In genomic region chr6:161236091-161236633, GRCh38 we compare ENCODE assay signal across 15 cellular contexts. TPM values are rescaled to one million over a fixed set of nuclear protein-coding genes. Genes with fewer than 3 reads are reported as not detected.
DNase-seq lines count a peak whose midpoint lies in the region; ATAC-seq and TF ChIP-seq lines count a peak whose summit lies in the region.
"Had no signal": no experiment of that assay in that cellular context is flagged by ENCODE, and none has a peak within 500 bp of the region (broad histone marks: within the 10 kb centered on the region; RNA-seq: fewer than 3 reads in every experiment).

No MANE protein-coding gene starts in this region.

- ATAC-seq in GM21576 (IDR thresholded peaks at IDR 0.05; ENCODE audit: unreplicated experiment) (peak; percentile 52), HG03378 (IDR thresholded peaks at IDR 0.05; ENCODE audit: unreplicated experiment) (peak; percentile 87), GM18517 (IDR thresholded peaks at IDR 0.05; ENCODE audit: unreplicated experiment) (no peak)
- ATAC-seq: effector memory CD8-positive, alpha-beta T cell; T-cell had no signal

- H3K9me3 ChIP-seq in mesenchymal stem cell (ENCODE audit: control insufficient read depth, low read length) (no peaks in the 10 kb centered on the region), adrenal gland (replicated peaks in 1 of 3) (no peaks in the 10 kb centered on the region)

- no peak overlapping the region for H3K27ac ChIP-seq in mesenchymal stem cell (ENCODE audit: low read length, poor library complexity, severe bottlenecking)
- H3K27ac ChIP-seq in adrenal gland, result no peak overlapping the region

- no peak overlapping the region for H3K14ac ChIP-seq in mesenchymal stem cell (ENCODE audit: low read length in 2 of 2)

- no peak overlapping the region for H2BK12ac ChIP-seq in mesenchymal stem cell (ENCODE audit: low read length in 2 of 2)

- H3K79me1 ChIP-seq in mesenchymal stem cell (replicated peaks; ENCODE audit: low read length, poor library complexity, severe bottlenecking), result peaks cover 35% of the 10 kb centered on the region

- H2BK120ac ChIP-seq in mesenchymal stem cell (ENCODE audit: low read depth, low read length), result no peak overlapping the region

- H3K36me3 ChIP-seq in mesenchymal stem cell (ENCODE audit: control insufficient read depth in 1 of 2, insufficient read depth in 2 of 2, low read depth in 1 of 2, low read length in 2 of 2) (peaks cover 2 to 16% of the 10 kb centered on the region in 2 experiments), adrenal gland (replicated peaks in 1 of 2) (no peaks in the 10 kb centered on the region)

- peak; percentile 20 for DNase-seq in NCI-H2171 treated with DMSO at 0.1 percent for 48 hours (lab: John Stamatoyannopoulos, UW)
- DNase-seq in NCI-H2171 (lab: John Stamatoyannopoulos, UW), result no peak
- peak; percentile 40 for DNase-seq in mesenchymal stem cell
- no peak for DNase-seq in adrenal gland
- no peak for DNase-seq in stimulated activated CD4-positive, alpha-beta T cell treated with anti-CD3 and anti-CD28 coated beads, Interleukin-4, amount 100 ng/mL, for 1 hour
- DNase-seq: 8988T; effector memory CD8-positive, alpha-beta T cell; H7; NCI-H1436 treated with DMSO at 0.1 percent for 48 hours; NK-92 treated with Interleukin-12 subunit alpha and Interleukin-12 subunit beta, amount 100 ng/mL, for 24 hours; stimulated activated CD4-positive, alpha-beta T cell treated with anti-CD3 and anti-CD28 coated beads, Interleukin-4, amount 100 ng/mL, for 24 hours; T-cell had no signal

- WGBS in mesenchymal stem cell, result 100% methylated on average over 7 of the region's 8 CpGs
- WGBS in adrenal gland, 4 donors, result 53 to 58% (median 55%) methylated on average over 8 of the region's 8 CpGs

- no peak overlapping the region for H3K18ac ChIP-seq in mesenchymal stem cell (ENCODE audit: low read depth in 1 of 2, low read length in 2 of 2)

- H3K27me3 ChIP-seq in mesenchymal stem cell (ENCODE audit: control insufficient read depth in 1 of 2, insufficient read depth in 1 of 2, low read length in 2 of 2), result no peaks in the 10 kb centered on the region
- H3K27me3 ChIP-seq in adrenal gland, result no peaks in the 10 kb centered on the region

- peak overlapping the region in 1 of 2 experiments; percentile 41 for H3K4ac ChIP-seq in mesenchymal stem cell (ENCODE audit: low read depth in 1 of 2, low read length in 2 of 2)

- no peak overlapping the region for H3K4me3 ChIP-seq in mesenchymal stem cell (ENCODE audit: insufficient read depth in 1 of 2, low read depth in 1 of 2, low read length in 2 of 2)
- H3K4me3 ChIP-seq in adrenal gland, result no peak overlapping the region

- no peak overlapping the region for H3K23ac ChIP-seq in mesenchymal stem cell (ENCODE audit: low read length in 2 of 2)

- no peak overlapping the region for H2AK5ac ChIP-seq in mesenchymal stem cell (ENCODE audit: low read length, severe bottlenecking)

- H3K9ac ChIP-seq in mesenchymal stem cell (ENCODE audit: low read length), result no peak overlapping the region

- no peak overlapping the region for H2BK5ac ChIP-seq in mesenchymal stem cell (ENCODE audit: low read depth, low read length, poor library complexity, severe bottlenecking)

- no peak overlapping the region for H2BK15ac ChIP-seq in mesenchymal stem cell (ENCODE audit: low read depth, poor library complexity, severe bottlenecking)

- peaks cover 11% of the 10 kb centered on the region for H3K4me1 ChIP-seq in mesenchymal stem cell (ENCODE audit: control insufficient read depth, insufficient read depth, low read depth, low read length)
- peaks cover 0 to 17% of the 10 kb centered on the region in 2 donors for H3K4me1 ChIP-seq in adrenal gland (replicated peaks in 1 of 2)

- H4K91ac ChIP-seq in mesenchymal stem cell (ENCODE audit: low read length), result no peak overlapping the region

- no peak overlapping the region for H2AFZ ChIP-seq in mesenchymal stem cell (ENCODE audit: low read depth, low read length)

- H4K8ac ChIP-seq in mesenchymal stem cell (ENCODE audit: low read length), result no peak overlapping the region

- TF ChIP-seq CTCF in adrenal gland (IDR thresholded peaks at IDR 0.05), result no peak

- TF ChIP-seq POLR2A in adrenal gland (IDR thresholded peaks at IDR 0.05), result no peak

- intact Hi-C loops in adrenal gland (cut with DNase I), result no loop called here

- H3K4me2 ChIP-seq in mesenchymal stem cell (ENCODE audit: low read length, poor library complexity, severe bottlenecking), result no peak overlapping the region

RNA-seq across cellular contexts. Expression of gene AGPAT4, which starts 37.7 kb away (rescaled TPM):
- 16.0 TPM for polyA plus RNA-seq in mesenchymal stem cell (2013, experiment 1 of 2)
- 15.9 TPM for polyA plus RNA-seq in mesenchymal stem cell (2013, experiment 2 of 2)
- 1 to 10 TPM; 2.2 to 7.3 (median 3.9) TPM for total RNA-seq in adrenal gland
- 1 to 10 TPM; 2.3 to 4.3 (median 3.1) TPM for polyA plus RNA-seq in adrenal gland

Comparison
In these comparisons a context has a peak if more than half of its experiments do, and no peak if none do; other contexts are left out.
1. DNase-seq: peak in NCI-H2171 treated with DMSO at 0.1 percent for 48 hours (single experiment) and mesenchymal stem cell (single experiment); none in NCI-H2171 (single experiment), adrenal gland (0 of 7) and stimulated activated CD4-positive, alpha-beta T cell treated with anti-CD3 and anti-CD28 coated beads, Interleukin-4, amount 100 ng/mL, for 1 hour (single experiment).